8 cellular contexts compared by ENCODE assay signal in genomic region chr2:132416996-132417395, GRCh38. TPM values are rescaled to one million over a fixed set of nuclear protein-coding genes. Genes with fewer than 3 reads are reported as not detected.
A peak's percentile ranks its signal among the peaks of the same experiment; 100 is the strongest.
DNase-seq lines count a peak whose midpoint lies in the region; ATAC-seq and TF ChIP-seq lines count a peak whose summit lies in the region.

No MANE protein-coding gene starts in this region.

- WGBS in smooth muscle cell (ENCODE audit: low lambda C conversion rate): 88% methylated on average over 9 of the region's 9 CpGs

- H3K79me2 ChIP-seq in smooth muscle cell (ENCODE audit: low read depth): no peaks in the 10 kb centered on the region

- 0 out of 2 replicates have a peak, but pooled peaks cover 3% of the 10 kb centered on the region for H3K4me1 ChIP-seq in iPS-20b (ENCODE audit: insufficient read depth, low read length)
- no peaks in the 10 kb centered on the region for H3K4me1 ChIP-seq in smooth muscle cell (ENCODE audit: low read depth)

- peak overlapping the region; percentile 82 for H3K4me2 ChIP-seq in smooth muscle cell

- H3K9ac ChIP-seq in iPS-20b (ENCODE audit: low read depth, low read length) (peak overlapping the region; percentile 21; the same call in 1 of the 2 replicates), smooth muscle cell (ENCODE audit: low read depth) (no peak overlapping the region)

- peak overlapping the region; percentile 47 for H2AFZ ChIP-seq in smooth muscle cell (ENCODE audit: low read depth)

- in situ Hi-C loops in astrocyte of the cerebellum (cut with HindIII; ENCODE audit: low sequenced_read_pairs) (no loop called here), ACHN (cut with HindIII; ENCODE audit: low pct_ligation_motif_present, low pct_unique_long_range_greater_than_20kb, low sequenced_read_pairs) (no loop called here)

- H3K27me3 ChIP-seq in iPS-20b (ENCODE audit: insufficient read depth, low read length) (peaks cover 48% of the 10 kb centered on the region), smooth muscle cell (ENCODE audit: low read depth) (peaks cover 7% of the 10 kb centered on the region)

- H3K27ac ChIP-seq in iPS-20b (ENCODE audit: low read length): no peak overlapping the region
- peak overlapping the region; percentile 73 for H3K27ac ChIP-seq in smooth muscle cell (ENCODE audit: low read depth)

- H3K9me3 ChIP-seq in iPS-20b (ENCODE audit: insufficient read depth, low read depth, low read length) (no peaks in the 10 kb centered on the region), smooth muscle cell (replicated peaks; ENCODE audit: low read depth) (no peaks in the 10 kb centered on the region)

- CTCF ChIA-PET in HEK293T (lab: Yijun Ruan, JAX): interaction anchor here (0.6 kb wide), 1 partner anchor 21 kb away, joined by 6 read pairs; no protein-coding TSS in a partner anchor

- no peaks in the 10 kb centered on the region for H4K20me1 ChIP-seq in smooth muscle cell (ENCODE audit: low read depth)

- DNase-seq in HEK293T (ENCODE audit: extremely low spot score): peak; percentile 13
- no peak for DNase-seq in astrocyte of the cerebellum (ENCODE audit: low read depth)
- DNase-seq in smooth muscle cell (lab: John Stamatoyannopoulos, UW; ENCODE audit: unreplicated experiment): no peak
- DNase-seq in ACHN: no peak
- no peak for DNase-seq in stimulated activated naive CD4-positive, alpha-beta T cell treated with Interleukin-2 at 50 U/mL for 16 hours (lab: John Stamatoyannopoulos, UW)

- peak; percentile 2 for TF ChIP-seq CTCF in astrocyte of the cerebellum (IDR thresholded peaks at IDR 0.05; ENCODE audit: low read depth, low read length, missing control alignments)
- no peak for TF ChIP-seq CTCF in smooth muscle cell (IDR thresholded peaks at IDR 0.05; ENCODE audit: borderline replicate concordance, insufficient read depth, poor library complexity, severe bottlenecking)

- peaks cover 10% of the 10 kb centered on the region for H3F3A ChIP-seq in smooth muscle cell (ENCODE audit: low read depth)

- peak overlapping the region; percentile 40 for H3K4me3 ChIP-seq in astrocyte of the cerebellum (ENCODE audit: low read depth, low read length)
- peak overlapping the region; percentile 70 for H3K4me3 ChIP-seq in iPS-20b (ENCODE audit: low read length)
- H3K4me3 ChIP-seq in smooth muscle cell: peak overlapping the region; percentile 54

- POLR2A ChIA-PET in HEK293T (lab: Yijun Ruan, JAX): no interaction called here

- H3K36me3 ChIP-seq in iPS-20b (ENCODE audit: insufficient read depth, low read depth, low read length) (no peaks in the 10 kb centered on the region), smooth muscle cell (ENCODE audit: low read depth) (no peaks in the 10 kb centered on the region)

- no peak for ATAC-seq in GM21619 (IDR thresholded peaks at IDR 0.05; ENCODE audit: unreplicated experiment)
- no peak for ATAC-seq in HG02610 (IDR thresholded peaks at IDR 0.05; ENCODE audit: unreplicated experiment)

TF ChIP-seq in HEK293T, 16 proteins besides CTCF, POLR2A, EP300 and RAD21:
- TF ChIP-seq CTBP1 (IDR thresholded peaks at IDR 0.05; ENCODE audit: borderline replicate concordance) (no peak), SUZ12 (IDR thresholded peaks at IDR 0.05) (no peak), NFRKB (IDR thresholded peaks at IDR 0.05) (no peak), FOXM1 (IDR thresholded peaks at IDR 0.05; ENCODE audit: borderline replicate concordance) (no peak), L3MBTL2 (conservative IDR thresholded peaks at IDR 0.05) (no peak), ARNT (IDR thresholded peaks at IDR 0.05) (no peak), BHLHE40 (IDR thresholded peaks at IDR 0.05; ENCODE audit: borderline replicate concordance) (no peak), SP1 (IDR thresholded peaks at IDR 0.05) (no peak), ELF4 (IDR thresholded peaks at IDR 0.05) (no peak), FOXK2 (IDR thresholded peaks at IDR 0.05) (no peak), ZNF384 (IDR thresholded peaks at IDR 0.05) (no peak), FOXA1 (IDR thresholded peaks at IDR 0.05) (no peak), LEF1 (IDR thresholded peaks at IDR 0.05; ENCODE audit: borderline replicate concordance) (no peak), TARDBP (IDR thresholded peaks at IDR 0.05) (no peak), HDGF (IDR thresholded peaks at IDR 0.05; ENCODE audit: borderline replicate concordance) (no peak)

RNA-seq across cellular contexts. Expression of gene GPR39, which starts 0.4 kb away (rescaled TPM):
- total RNA-seq in smooth muscle cell: 0.90 and 1.4 TPM in 2 replicates
- polyA plus RNA-seq in smooth muscle cell: 0.87 and 2.4 TPM in 2 replicates
